ENCODE assay signal across 8 cellular contexts in the genomic region with DNA sequence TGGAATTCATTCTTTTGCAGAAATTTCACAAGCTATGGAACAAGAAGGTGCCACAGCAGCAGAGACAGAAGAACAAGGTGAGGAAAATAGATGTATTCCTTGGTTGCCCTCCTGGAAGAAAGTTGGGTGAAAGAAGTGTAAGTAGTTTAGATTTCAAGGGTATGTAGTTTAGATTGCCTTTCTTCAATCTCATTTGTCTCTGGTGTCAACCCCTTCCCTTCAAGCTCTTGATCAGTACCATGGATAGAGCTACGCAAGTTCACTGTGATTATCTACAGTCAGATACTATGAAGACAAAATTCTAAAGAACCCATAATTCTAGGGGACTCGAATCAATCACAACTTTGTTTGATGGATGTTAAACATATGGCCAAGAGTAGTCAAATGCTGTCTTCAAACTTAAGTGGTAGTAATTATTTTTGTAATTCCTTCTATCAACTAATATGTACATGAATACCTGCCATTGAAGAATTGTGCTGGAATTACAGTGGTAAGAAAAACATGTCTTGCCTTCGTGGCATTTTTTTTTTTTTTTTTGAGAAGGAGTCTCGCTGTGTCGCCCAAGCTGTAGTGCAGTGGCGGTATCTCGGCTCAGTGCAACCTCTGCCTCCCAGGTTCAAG. TPM values are rescaled to one million over a fixed set of nuclear protein-coding genes. Genes with fewer than 3 reads are reported as not detected.
"Had no signal": no experiment of that assay in that cellular context is flagged by ENCODE, and none has a peak within 500 bp of the region (broad histone marks: within the 10 kb centered on the region; RNA-seq: fewer than 3 reads in every experiment).

No MANE protein-coding gene starts in this region.

RNA-seq across cellular contexts. Expression of gene NLRP5, which starts 33.9 kb away (rescaled TPM):
- total RNA-seq: MCF 10A, NCI-H460, OCI-LY7, PC-9, Right ventricle myocardium inferior, RPMI7951, SJCRH30, SK-MEL-5 had no signal
